ENCODE assay signal across 8 cellular contexts in genomic region chr10:7408003-7408493, GRCh38. TPM values are rescaled to one million over a fixed set of nuclear protein-coding genes. Genes with fewer than 3 reads are reported as not detected.
DNase-seq lines count a peak whose midpoint lies in the region; ATAC-seq, FAIRE-seq and TF ChIP-seq lines count a peak whose summit lies in the region.

No MANE protein-coding gene starts in this region.

- TF ChIP-seq POLR2A in Peyer's patch (IDR thresholded peaks at IDR 0.05), result no peak
- no peak for TF ChIP-seq POLR2A in GM12878 (IDR thresholded peaks at IDR 0.05; ENCODE audit: low read depth, low read length)

- peaks cover 0 to 27% (median 16%) of the 10 kb centered on the region in 4 donors for H3K4me1 ChIP-seq in Peyer's patch
- H3K4me1 ChIP-seq in GM12878 (ENCODE audit: control insufficient read depth, insufficient read depth, low read length), result peaks cover 15% of the 10 kb centered on the region

- no peaks in the 10 kb centered on the region for H3K9me3 ChIP-seq in Peyer's patch
- H3K9me3 ChIP-seq in GM12878 (replicated peaks; ENCODE audit: control insufficient read depth, insufficient read depth, low read length), result no peaks in the 10 kb centered on the region

- H3K27ac ChIP-seq in Peyer's patch, result peak overlapping the region in 3 of 4 donors; percentile 65 to 78 (median 68)
- H3K27ac ChIP-seq in GM12878 (ENCODE audit: control insufficient read depth, insufficient read depth), result peak overlapping the region; percentile 86; the same call in 1 of the 2 replicates

- H3K9ac ChIP-seq in GM12878 (ENCODE audit: control insufficient read depth, insufficient read depth, low read length), result peak overlapping the region; percentile 89

- RAD21 ChIA-PET in GM12878 (lab: Charles Lee; ENCODE audit: unreplicated experiment), result interaction anchor here (0.8 to 1.7 kb wide), 10 partner anchors 32 to 488 kb away, joined by 3 to 5 read pairs (median 4); no protein-coding TSS in a partner anchor

- DNase-seq in Peyer's patch (peak; percentile 25 to 73 (median 51)), GM12878 (ENCODE audit: low read depth, low spot score) (no peak), immature natural killer cell (peak; percentile 37 to 46 (median 41)), NCI-H2107 (lab: John Stamatoyannopoulos, UW) (no peak)
- peak; percentile 43 for DNase-seq in stimulated activated CD4-positive, alpha-beta T cell treated with anti-CD3 and anti-CD28 coated beads, Interleukin-12 subunit alpha, Interleukin-12 subunit beta, amount 100 ng/mL, for 4 hours

- H2AFZ ChIP-seq in GM12878 (ENCODE audit: control insufficient read depth, low read depth, low read length), result no peak overlapping the region; the same call in 1 of the 2 replicates

- POLR2A ChIA-PET in GM12878 (lab: Charles Lee), result interaction anchor here (0.6 to 4.4 kb wide), 4 partner anchors 8 to 82 kb away, joined by 3 to 23 read pairs (median 4); no protein-coding TSS in a partner anchor

- TF ChIP-seq CTCF in Peyer's patch (IDR thresholded peaks at IDR 0.05) (no peak), GM12878 (IDR thresholded peaks at IDR 0.05 in 2 of 3, conservative IDR thresholded peaks at IDR 0.05 in 1 of 3; ENCODE audit: control insufficient read depth in 2 of 3, extremely low read depth in 1 of 3, insufficient read depth in 1 of 3, low read depth in 3 of 3, low read length in 3 of 3) (no peak)

- 12% methylated on average over 41 of the region's 41 CpGs for WGBS in GM12878 (ENCODE audit: insufficient coverage, insufficient replicate concordance, low lambda C conversion rate, missing lambda C conversion rate)

- CTCF ChIA-PET in GM12878 (lab: Yijun Ruan, JAX), result interaction anchor here (0.9 to 1.6 kb wide), 9 partner anchors 12 to 490 kb away, joined by 3 to 13 read pairs (median 4); no protein-coding TSS in a partner anchor

- H3K36me3 ChIP-seq in Peyer's patch (no peaks in the 10 kb centered on the region), GM12878 (ENCODE audit: control insufficient read depth in 2 of 2, insufficient read depth in 2 of 2, low read length in 1 of 2) (peaks cover 0 to 12% of the 10 kb centered on the region in 2 experiments; a peak in 2 of 4 replicates)

- H3K27me3 Mint-ChIP-seq in immature natural killer cell (ENCODE audit: low read depth in 3 of 3), result peaks cover 19 to 31% (median 30%) of the 10 kb centered on the region in 3 donors

- H3K27ac Mint-ChIP-seq in immature natural killer cell, result peak overlapping the region in 5 of 6 donors; percentile 74 to 87 (median 81)

- H3K4me1 Mint-ChIP-seq in immature natural killer cell, result peaks cover 62 to 85% of the 10 kb centered on the region in 2 donors

- ATAC-seq in GM19455 (IDR thresholded peaks at IDR 0.05; ENCODE audit: unreplicated experiment), result peak; percentile 11
- ATAC-seq in GM12878, result peak; percentile 22
- no peak for ATAC-seq in HG03159 (IDR thresholded peaks at IDR 0.05; ENCODE audit: unreplicated experiment)
- ATAC-seq in HG03469 (IDR thresholded peaks at IDR 0.05; ENCODE audit: unreplicated experiment), result no peak

- no TSS peak for BruUV-seq in GM12878 (replicated peaks; lab: Mats Ljungman, UMichigan)

- peaks cover 8% of the 10 kb centered on the region; the same call in 1 of the 2 replicates for H4K20me1 ChIP-seq in GM12878 (ENCODE audit: control insufficient read depth, insufficient read depth)

- SMC1A ChIA-PET in GM12878 (lab: Charles Lee; ENCODE audit: uncharacterized antibody, unreplicated experiment), result interaction anchor here (1.0 to 4.0 kb wide), 7 partner anchors 9 to 490 kb away, joined by 3 to 23 read pairs (median 4); no protein-coding TSS in a partner anchor

- TF ChIP-seq EP300 in GM12878 (IDR thresholded peaks at IDR 0.05; ENCODE audit: borderline replicate concordance in 1 of 2, control insufficient read depth in 1 of 2, low read depth in 2 of 2, low read length in 2 of 2), result no peak

- no peaks in the 10 kb centered on the region for H3K27me3 ChIP-seq in Peyer's patch
- H3K27me3 ChIP-seq in GM12878 (replicated peaks in 1 of 2; ENCODE audit: control insufficient read depth in 2 of 2, insufficient read depth in 2 of 2, low read length in 1 of 2), result no peaks in the 10 kb centered on the region

- H3K36me3 Mint-ChIP-seq in immature natural killer cell, result peaks cover 0 to 4% (median 0%) of the 10 kb centered on the region in 3 donors

- in situ Hi-C loops in GM12878 (cut with MboI), result loop anchor here (25.0 kb wide), 1 partner anchor 746 kb away; no protein-coding TSS in a partner anchor

- no peak for FAIRE-seq in GM12878 (lab: Jason Lieb, UNC)

- intact Hi-C loops in GM12878 (cut with micrococcal nuclease; ENCODE audit: unreplicated experiment), result loop anchor here (2.0 kb wide), 3 partner anchors 63 to 487 kb away; no protein-coding TSS in a partner anchor

- no peaks in the 10 kb centered on the region for H3K9me3 Mint-ChIP-seq in immature natural killer cell

- H3K4me3 ChIP-seq in Peyer's patch (peak overlapping the region; percentile 63 to 82 (median 71)), GM12878 (peak overlapping the region; percentile 100)

- H3K4me2 ChIP-seq in GM12878 (ENCODE audit: control insufficient read depth, insufficient read depth), result peak overlapping the region; percentile 62

- no peak for TF ChIP-seq RAD21 in GM12878 (IDR thresholded peaks at IDR 0.05; ENCODE audit: insufficient read depth, low read depth, low read length)

- peaks cover 82% of the 10 kb centered on the region for H3K79me2 ChIP-seq in GM12878 (ENCODE audit: control insufficient read depth, insufficient read depth, low read length)

- peak overlapping the region; percentile 91 to 99 (median 93) for H3K4me3 Mint-ChIP-seq in immature natural killer cell

TF ChIP-seq in GM12878, 131 proteins besides CTCF, POLR2A, EP300 and RAD21 (continues in another document):
- TF ChIP-seq WRNIP1 (IDR thresholded peaks at IDR 0.05; ENCODE audit: borderline replicate concordance, low read depth, low read length), result no peak
- peak; percentile 83 for TF ChIP-seq HSF1 (IDR thresholded peaks at IDR 0.05; ENCODE audit: low read depth, low read length)
- peak; percentile 60 for TF ChIP-seq YY1 (IDR thresholded peaks at IDR 0.05; ENCODE audit: low read depth, low read length)
- TF ChIP-seq, protein P1, sequence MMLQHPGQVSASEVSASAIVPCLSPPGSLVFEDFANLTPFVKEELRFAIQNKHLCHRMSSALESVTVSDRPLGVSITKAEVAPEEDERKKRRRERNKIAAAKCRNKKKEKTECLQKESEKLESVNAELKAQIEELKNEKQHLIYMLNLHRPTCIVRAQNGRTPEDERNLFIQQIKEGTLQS (IDR thresholded peaks at IDR 0.05; ENCODE audit: borderline replicate concordance, extremely low read depth, low read depth, low read length), result no peak
- TF ChIP-seq SKIL (IDR thresholded peaks at IDR 0.05; ENCODE audit: low read depth, poor library complexity, severe bottlenecking), result no peak
- TF ChIP-seq SPI1 (IDR thresholded peaks at IDR 0.05; ENCODE audit: borderline replicate concordance, insufficient read depth, low read depth, low read length), result no peak
- TF ChIP-seq RUNX3 (IDR thresholded peaks at IDR 0.05; ENCODE audit: low read length), result no peak
- TF ChIP-seq MYC (IDR thresholded peaks at IDR 0.05; ENCODE audit: insufficient read depth, insufficient read length, insufficient replicate concordance, low read length, severe bottlenecking), result peak; percentile 25
- no peak for TF ChIP-seq STAT3 (IDR thresholded peaks at IDR 0.05; ENCODE audit: low read depth, low read length)

RNA-seq across cellular contexts. Expression of gene SFMBT2, which starts 2.8 kb away (rescaled TPM):
- total RNA-seq in Peyer's patch (10 to 100 TPM in 1 of 4 donors, 1 to 10 TPM in 3; 2.6 to 26.4 (median 4.5) TPM), GM12878 (2014; rRNA removed) (16.7 and 17.0 TPM in 2 replicates), GM12878 (2014; rRNA removed; fragmentation: Illumina TruSeq; extraction: Trizol) (18.2 and 18.9 TPM in 2 replicates), GM12878 (2021) (26.1 and 29.6 TPM in 2 replicates)
- 125 and 127 TPM in 2 replicates for total RNA-seq in GM12878 (2013; cell fraction: nucleolus; rRNA removed)
- polyA plus RNA-seq in GM12878 (2011; ENCODE audit: low read depth), result 6.6 TPM
- polyA plus RNA-seq in GM12878 (2011; rRNA removed) (19.0 and 22.5 TPM in 2 replicates), GM12878 (2014; fragmentation: Illumina TruSeq; extraction: Trizol) (20.5 and 21.5 TPM in 2 replicates), GM12878 (2014; fragmentation: Nextera tagmentation; extraction: Ambion mirVana) (1 to 10 TPM; 2.8 to 4.3 TPM), GM12878 (2014; rRNA removed) (13.3 and 13.6 TPM in 2 replicates), GM12878 (2016; fragmentation: Nextera tagmentation; extraction: Ambion mirVana) (10 to 100 TPM; 10.1 to 11.5 TPM), immature natural killer cell (1 to 10 TPM; 1.5 to 9.8 (median 3.1) TPM)
- polyA plus RNA-seq in GM12878 (2011; cell fraction: cytosol; rRNA removed), result 14.6 and 18.5 TPM in 2 replicates
- polyA plus RNA-seq in GM12878 (2011; cell fraction: nucleus; rRNA removed), result 42.9 and 46.5 TPM in 2 replicates
- polyA plus RNA-seq in GM12878 (2012), result 8.3 and 10.7 TPM in 2 replicates
- polyA minus RNA-seq in GM12878 (2011; rRNA and poly(A)+ RNA removed), result 37.3 and 49.0 TPM in 2 replicates
- 12.4 and 14.8 TPM in 2 replicates for polyA minus RNA-seq in GM12878 (2011; cell fraction: cytosol; rRNA and poly(A)+ RNA removed)
- 45.3 and 64.3 TPM in 2 replicates for polyA minus RNA-seq in GM12878 (2011; cell fraction: nucleus; rRNA and poly(A)+ RNA removed)

Comparison
In these comparisons a context has a peak if more than half of its experiments do, and no peak if none do; other contexts are left out.
1. ATAC-seq: peak in GM19455 (single experiment) and GM12878 (single experiment); none in HG03159 (single experiment) and HG03469 (single experiment).
2. DNase-seq: peak in Peyer's patch (3 of 3), immature natural killer cell (3 of 3) and stimulated activated CD4-positive, alpha-beta T cell treated with anti-CD3 and anti-CD28 coated beads, Interleukin-12 subunit alpha, Interleukin-12 subunit beta, amount 100 ng/mL, for 4 hours (single experiment); none in GM12878 (single experiment) and NCI-H2107 (single experiment).